In genomic region chr4:140720387-140721087, GRCh38 we compare ENCODE assay signal across 9 cellular contexts. TPM values are rescaled to one million over a fixed set of nuclear protein-coding genes. Genes with fewer than 3 reads are reported as not detected.
DNase-seq lines count a peak whose midpoint lies in the region; ATAC-seq and TF ChIP-seq lines count a peak whose summit lies in the region.
"Had no signal": no experiment of that assay in that cellular context is flagged by ENCODE, and none has a peak within 500 bp of the region (broad histone marks: within the 10 kb centered on the region; RNA-seq: fewer than 3 reads in every experiment).

No MANE protein-coding gene starts in this region.

- no peaks in the 10 kb centered on the region for H3K9me3 Mint-ChIP-seq in mesothelial cell of epicardium
- peaks cover 1% of the 10 kb centered on the region for H3K9me3 Mint-ChIP-seq in glutamatergic neuron (ENCODE audit: unreplicated experiment)

- 94% methylated on average over 6 of the region's 7 CpGs for WGBS in SK-N-SH (ENCODE audit: low lambda C conversion rate)

- POLR2A ChIA-PET in SK-N-SH (lab: Yijun Ruan, JAX), result no interaction called here

- H3K27me3 ChIP-seq in MM.1S (replicated peaks; ENCODE audit: insufficient read depth, low read length) (no peaks in the 10 kb centered on the region), SK-N-SH (ENCODE audit: insufficient read depth) (no peaks in the 10 kb centered on the region)

- DNase-seq in MM.1S (peak; percentile 48), mesothelial cell of epicardium (ENCODE audit: low spot score in 2 of 2, unreplicated experiment in 2 of 2) (no peak), H4 (ENCODE audit: low spot score) (no peak), glutamatergic neuron (no peak), SK-N-SH (no peak)
- DNase-seq in activated CD4-positive, alpha-beta T cell treated with anti-CD3 and anti-CD28 coated beads, Interleukin-2, amount 50 U/mL, for 4 hours, result no peak
- DNase-seq: PC-9 had no signal

- H3K36me3 ChIP-seq in MM.1S (replicated peaks; ENCODE audit: insufficient read depth, low read length) (no peaks in the 10 kb centered on the region), SK-N-SH (replicated peaks in 1 of 2; ENCODE audit: control insufficient read depth in 1 of 2, insufficient read depth in 2 of 2, low read length in 1 of 2) (no peaks in the 10 kb centered on the region)

- H3K27ac Mint-ChIP-seq in mesothelial cell of epicardium, result peak overlapping the region; percentile 49
- H3K27ac Mint-ChIP-seq in glutamatergic neuron (ENCODE audit: unreplicated experiment), result no peak overlapping the region

- H3K4me3 ChIP-seq in MM.1S (ENCODE audit: low read length) (peak overlapping the region; percentile 57), SK-N-SH (ENCODE audit: low read depth in 2 of 2, low read length in 1 of 2) (no peak overlapping the region)
- H3K4me3 ChIP-seq: PC-9 had no signal

- H3K27me3 Mint-ChIP-seq in mesothelial cell of epicardium (ENCODE audit: low read depth) (no peaks in the 10 kb centered on the region), glutamatergic neuron (ENCODE audit: unreplicated experiment) (no peaks in the 10 kb centered on the region)

- H3F3A ChIP-seq in MM.1S (ENCODE audit: insufficient read depth, low read length), result 0 out of 2 replicates have a peak, but pooled peaks cover 7% of the 10 kb centered on the region
- peaks cover 14% of the 10 kb centered on the region for H3F3A ChIP-seq in SK-N-SH (replicated peaks; ENCODE audit: insufficient read depth)

- no peak for TF ChIP-seq EP300 in SK-N-SH (IDR thresholded peaks at IDR 0.05; ENCODE audit: borderline replicate concordance in 1 of 2, low read depth in 1 of 2, low read length in 1 of 2)

- no peaks in the 10 kb centered on the region for H3K9me3 ChIP-seq in MM.1S (replicated peaks; ENCODE audit: insufficient read depth, low read length)
- H3K9me3 ChIP-seq in SK-N-SH, result no peaks in the 10 kb centered on the region

- peak overlapping the region; percentile 86 for H3K4me2 ChIP-seq in MM.1S (ENCODE audit: low read depth, low read length)
- H3K4me2 ChIP-seq in SK-N-SH, result no peak overlapping the region
- H3K4me2 ChIP-seq: PC-9 had no signal

- peak; percentile 37 for ATAC-seq in GM18498 (IDR thresholded peaks at IDR 0.05; ENCODE audit: unreplicated experiment)
- ATAC-seq in GM21526 (IDR thresholded peaks at IDR 0.05; ENCODE audit: low FRiP score, unreplicated experiment), result peak; percentile 38

- H3K4me3 Mint-ChIP-seq in mesothelial cell of epicardium, result no peak overlapping the region
- H3K4me3 Mint-ChIP-seq in glutamatergic neuron (ENCODE audit: unreplicated experiment), result no peak overlapping the region

- peaks cover 72% of the 10 kb centered on the region for H3K4me1 Mint-ChIP-seq in mesothelial cell of epicardium
- H3K4me1 Mint-ChIP-seq in glutamatergic neuron (ENCODE audit: low read depth, unreplicated experiment), result no peaks in the 10 kb centered on the region

- H3K9ac ChIP-seq in MM.1S (ENCODE audit: low read length) (peak overlapping the region; percentile 54), SK-N-SH (no peak overlapping the region)

- H4K20me1 ChIP-seq in MM.1S (ENCODE audit: insufficient read depth, low read length) (no peaks in the 10 kb centered on the region), SK-N-SH (ENCODE audit: insufficient read depth) (0 out of 2 replicates have a peak, but pooled peaks cover under 1% of the 10 kb centered on the region)

- peaks cover 32% of the 10 kb centered on the region for H3K79me2 ChIP-seq in MM.1S (ENCODE audit: low read length)
- peaks cover 48% of the 10 kb centered on the region; the same call in 1 of the 2 replicates for H3K79me2 ChIP-seq in SK-N-SH (ENCODE audit: insufficient read depth)

- H3K36me3 Mint-ChIP-seq in mesothelial cell of epicardium (no peaks in the 10 kb centered on the region), glutamatergic neuron (ENCODE audit: unreplicated experiment) (no peaks in the 10 kb centered on the region)

- CTCF ChIA-PET in SK-N-SH (lab: Yijun Ruan, JAX), result interaction anchor here (1.5 kb wide), 1 partner anchor 47 kb away, joined by 5 read pairs; no protein-coding TSS in a partner anchor

- peak overlapping the region; percentile 73; the same call in 1 of the 2 replicates for H3K27ac ChIP-seq in MM.1S (ENCODE audit: low read length)
- H3K27ac ChIP-seq in SK-N-SH (ENCODE audit: low read depth in 2 of 2, low read length in 1 of 2), result no peak overlapping the region
- H3K27ac ChIP-seq: PC-9 had no signal

- H3K4me1 ChIP-seq in MM.1S (ENCODE audit: low read length) (peaks cover 18% of the 10 kb centered on the region), SK-N-SH (ENCODE audit: control insufficient read depth in 1 of 2, insufficient read depth in 2 of 2, low read depth in 1 of 2, low read length in 1 of 2) (peaks cover 6 to 28% of the 10 kb centered on the region in 2 experiments)

- TF ChIP-seq CTCF in MM.1S (IDR thresholded peaks at IDR 0.05; ENCODE audit: low read length), result no peak
- TF ChIP-seq CTCF in mesothelial cell of epicardium (IDR thresholded peaks at IDR 0.05; ENCODE audit: unreplicated experiment), result no peak
- TF ChIP-seq CTCF in glutamatergic neuron (IDR thresholded peaks at IDR 0.05; ENCODE audit: partially characterized antibody, unreplicated experiment), result no peak
- no peak for TF ChIP-seq CTCF in SK-N-SH (IDR thresholded peaks at IDR 0.05)

- TF ChIP-seq RAD21 in SK-N-SH (IDR thresholded peaks at IDR 0.05; ENCODE audit: low read length), result no peak

- peak overlapping the region; percentile 74 for H2AFZ ChIP-seq in MM.1S (ENCODE audit: low read length)
- no peak overlapping the region for H2AFZ ChIP-seq in SK-N-SH (ENCODE audit: low read depth)
- H2AFZ ChIP-seq: PC-9 had no signal

- H3K9me2 ChIP-seq in MM.1S (replicated peaks; ENCODE audit: insufficient read depth, low read length), result no peaks in the 10 kb centered on the region
- no peaks in the 10 kb centered on the region for H3K9me2 ChIP-seq in SK-N-SH

TF ChIP-seq in SK-N-SH, 30 proteins besides CTCF, POLR2A, EP300 and RAD21:
- TF ChIP-seq POLR2AphosphoS5 (IDR thresholded peaks at IDR 0.05; ENCODE audit: low read depth, low read length) (no peak), TCF12 (IDR thresholded peaks at IDR 0.05) (no peak), NFIC (IDR thresholded peaks at IDR 0.05; ENCODE audit: borderline replicate concordance) (no peak), SMC3 (IDR thresholded peaks at IDR 0.05; ENCODE audit: low read depth, low read length) (no peak), GATA2 (CRISPR knock-in tag; IDR thresholded peaks at IDR 0.05) (no peak), RXRA (IDR thresholded peaks at IDR 0.05; ENCODE audit: borderline replicate concordance, low read depth) (no peak), FOXM1 (IDR thresholded peaks at IDR 0.05; ENCODE audit: low read depth) (no peak), MAX (IDR thresholded peaks at IDR 0.05; ENCODE audit: low read depth) (no peak), FOXJ3 (CRISPR knock-in tag; IDR thresholded peaks at IDR 0.05) (no peak), USF2 (IDR thresholded peaks at IDR 0.05; ENCODE audit: borderline replicate concordance, low read depth, low read length) (no peak), FOSL2 (IDR thresholded peaks at IDR 0.05; ENCODE audit: borderline replicate concordance, low read depth) (no peak), MEF2A (IDR thresholded peaks at IDR 0.05; ENCODE audit: borderline replicate concordance, low read depth) (no peak), MXI1 (IDR thresholded peaks at IDR 0.05; ENCODE audit: low read depth, low read length) (no peak), CHD2 (IDR thresholded peaks at IDR 0.05; ENCODE audit: low read length, partially characterized antibody) (no peak)

RNA-seq across cellular contexts. Expression of gene TBC1D9, which starts 35.6 kb away (rescaled TPM):
- total RNA-seq in mesothelial cell of epicardium, result 49.6 to 54.2 TPM (median 52.4 TPM) in 3 replicates
- total RNA-seq in H4 (2014; rRNA removed; shearing (Covaris generic)), result 11.8 and 12.9 TPM in 2 replicates
- total RNA-seq in glutamatergic neuron (ENCODE audit: unreplicated experiment), result 47.8 TPM
- 13.5 and 16.1 TPM in 2 replicates for polyA plus RNA-seq in SK-N-SH (2012; rRNA removed)
- polyA plus RNA-seq in SK-N-SH (2012; cell fraction: cytosol; rRNA removed), result 13.1 and 14.6 TPM in 2 replicates
- polyA plus RNA-seq in SK-N-SH (2012; cell fraction: nucleus; rRNA removed), result 9.7 and 12.3 TPM in 2 replicates
